In genomic region chr2:1789610-1790009, GRCh38 we compare ENCODE assay signal across 1 cellular context.
TF ChIP-seq lines count a peak whose summit lies in the region.

No MANE protein-coding gene starts in this region.

TF ChIP-seq in HepG2, 621 proteins besides CTCF, POLR2A, EP300 and RAD21:
- TF ChIP-seq ZNF276 (CRISPR knock-in tag; IDR thresholded peaks at IDR 0.05; ENCODE audit: low read depth) (no peak), ZNF333 (CRISPR knock-in tag; IDR thresholded peaks at IDR 0.05; ENCODE audit: borderline replicate concordance) (no peak), MED13 (CRISPR knock-in tag; IDR thresholded peaks at IDR 0.05) (no peak), SIX1 (CRISPR knock-in tag; IDR thresholded peaks at IDR 0.05; ENCODE audit: borderline replicate concordance) (no peak), NPAS2 (CRISPR knock-in tag; IDR thresholded peaks at IDR 0.05; ENCODE audit: borderline replicate concordance) (no peak), SP5 (CRISPR knock-in tag; IDR thresholded peaks at IDR 0.05; ENCODE audit: borderline replicate concordance, low read depth) (no peak), ZNF556 (CRISPR knock-in tag; IDR thresholded peaks at IDR 0.05; ENCODE audit: borderline replicate concordance) (no peak), AGO1 (IDR thresholded peaks at IDR 0.05; ENCODE audit: low read depth, low read length, poor library complexity, severe bottlenecking) (no peak), ZNF234 (CRISPR knock-in tag; conservative IDR thresholded peaks at IDR 0.05) (no peak), ZBTB7B (CRISPR knock-in tag; IDR thresholded peaks at IDR 0.05) (no peak), KLF12 (CRISPR knock-in tag; IDR thresholded peaks at IDR 0.05; ENCODE audit: borderline replicate concordance) (no peak), MXI1 (IDR thresholded peaks at IDR 0.05; ENCODE audit: borderline replicate concordance, low read depth, low read length) (no peak), TEAD3 (CRISPR knock-in tag; optimal IDR thresholded peaks at IDR 0.05; ENCODE audit: borderline replicate concordance) (no peak), SP2 (CRISPR knock-in tag; IDR thresholded peaks at IDR 0.05) (no peak), KLF11 (CRISPR knock-in tag; IDR thresholded peaks at IDR 0.05) (no peak), ATF1 (CRISPR knock-in tag; IDR thresholded peaks at IDR 0.05) (no peak)
